1 cellular context compared by ENCODE assay signal in the genomic region with DNA sequence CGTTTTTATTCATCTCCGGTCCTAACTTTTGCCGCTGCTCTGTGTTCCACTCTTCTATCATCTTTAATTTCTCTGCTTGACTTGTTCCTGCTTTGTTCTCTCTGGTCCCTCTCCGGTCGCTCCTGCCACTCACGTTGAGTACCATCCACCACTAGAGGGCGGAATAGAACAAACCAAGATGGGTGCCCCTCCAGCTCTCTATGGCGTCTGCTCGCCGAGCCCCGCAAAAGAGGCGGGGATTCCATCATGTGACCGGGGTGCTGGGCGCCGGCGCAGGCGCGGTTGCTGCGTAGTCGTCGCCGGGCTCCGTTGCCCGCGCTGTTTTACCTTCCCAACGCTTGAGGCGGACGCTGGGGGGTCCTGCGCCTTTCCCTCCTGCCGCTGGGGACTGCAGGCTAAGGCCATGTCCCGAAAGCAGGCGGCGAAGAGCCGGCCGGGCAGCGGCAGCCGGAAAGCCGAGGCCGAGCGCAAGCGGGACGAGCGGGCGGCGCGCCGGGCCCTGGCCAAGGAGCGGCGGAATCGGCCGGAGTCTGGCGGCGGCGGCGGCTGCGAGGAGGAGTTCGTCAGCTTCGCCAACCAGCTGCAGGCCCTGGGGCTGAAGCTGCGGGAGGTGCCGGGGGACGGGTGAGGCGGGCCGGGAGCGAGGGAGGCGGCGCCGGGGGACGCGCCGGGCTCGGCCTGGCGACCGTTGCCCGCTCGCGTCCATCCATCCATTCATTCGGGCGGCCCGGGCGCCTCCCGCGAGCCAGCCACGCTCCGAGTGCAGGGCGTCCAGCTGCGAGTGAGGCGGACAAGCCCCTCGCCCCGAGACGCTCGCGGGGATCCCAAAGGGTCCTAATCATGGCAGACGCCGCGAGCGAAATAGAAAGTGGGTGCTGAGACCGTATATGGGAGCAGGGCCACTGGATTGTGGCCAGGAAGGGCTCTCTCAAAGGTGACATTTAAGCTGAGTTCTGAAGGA.
TF ChIP-seq lines count a peak whose summit lies in the region.

A gene with protein sequence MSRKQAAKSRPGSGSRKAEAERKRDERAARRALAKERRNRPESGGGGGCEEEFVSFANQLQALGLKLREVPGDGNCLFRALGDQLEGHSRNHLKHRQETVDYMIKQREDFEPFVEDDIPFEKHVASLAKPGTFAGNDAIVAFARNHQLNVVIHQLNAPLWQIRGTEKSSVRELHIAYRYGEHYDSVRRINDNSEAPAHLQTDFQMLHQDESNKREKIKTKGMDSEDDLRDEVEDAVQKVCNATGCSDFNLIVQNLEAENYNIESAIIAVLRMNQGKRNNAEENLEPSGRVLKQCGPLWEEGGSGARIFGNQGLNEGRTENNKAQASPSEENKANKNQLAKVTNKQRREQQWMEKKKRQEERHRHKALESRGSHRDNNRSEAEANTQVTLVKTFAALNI (plus strand): TSS at position 285 of the 961 bp plus-strand sequence. CDS start 119 bp downstream, at position 404.

TF ChIP-seq in GM12878, 131 proteins besides CTCF, POLR2A, EP300 and RAD21 (continued from another document and continues in another):
- TF ChIP-seq STAT1 (conservative IDR thresholded peaks at IDR 0.05) (no peak; the same call in 1 of the 2 replicates), BMI1 (IDR thresholded peaks at IDR 0.05; ENCODE audit: borderline replicate concordance) (no peak), CHD4 (IDR thresholded peaks at IDR 0.05) (no peak), KLF5 (IDR thresholded peaks at IDR 0.05; ENCODE audit: partially characterized antibody) (peak; percentile 73), ZNF207 (IDR thresholded peaks at IDR 0.05; ENCODE audit: borderline replicate concordance) (peak; percentile 40; the same call in 1 of the 2 replicates), SMARCA5 (IDR thresholded peaks at IDR 0.05) (peak; percentile 70; the same call in 1 of the 2 replicates), POU2F2 (IDR thresholded peaks at IDR 0.05; ENCODE audit: borderline replicate concordance, low read depth, low read length) (peak; percentile 9; the same call in 1 of the 3 replicates), CREB1 (IDR thresholded peaks at IDR 0.05; ENCODE audit: low read depth) (no peak; the same call in 1 of the 2 replicates), HCFC1 (IDR thresholded peaks at IDR 0.05; ENCODE audit: low read length) (0 out of 2 replicates have a peak, but pooled peaks have one; percentile 35), NBN (IDR thresholded peaks at IDR 0.05) (peak; percentile 18; the same call in 1 of the 2 replicates), SMC3 (IDR thresholded peaks at IDR 0.05; ENCODE audit: borderline replicate concordance, low read length) (peak; percentile 37; the same call in 1 of the 2 replicates), CREM (IDR thresholded peaks at IDR 0.05; ENCODE audit: low read depth) (peak; percentile 63), PML (IDR thresholded peaks at IDR 0.05; ENCODE audit: low read length) (0 out of 2 replicates have a peak, but pooled peaks have one; percentile 27), RB1 (IDR thresholded peaks at IDR 0.05; ENCODE audit: borderline replicate concordance) (peak; percentile 89), BHLHE40 (IDR thresholded peaks at IDR 0.05; ENCODE audit: borderline replicate concordance in 1 of 2, low read depth in 2 of 2, low read length in 1 of 2) (peak in 1 of 2 experiments; percentile 54; a peak in 2 of 4 replicates), RCOR1 (conservative IDR thresholded peaks at IDR 0.05; ENCODE audit: low read depth, low read length) (0 out of 2 replicates have a peak, but pooled peaks have one; percentile 27), TBL1XR1 (IDR thresholded peaks at IDR 0.05; ENCODE audit: low read depth, low read length) (no peak), NR2F1 (conservative IDR thresholded peaks at IDR 0.05) (peak; percentile 49), YY1 (IDR thresholded peaks at IDR 0.05; ENCODE audit: low read depth, low read length) (peak; percentile 96), KDM1A (IDR thresholded peaks at IDR 0.05; ENCODE audit: borderline replicate concordance) (no peak), POLR2AphosphoS2 (IDR thresholded peaks at IDR 0.05; ENCODE audit: low read depth, low read length) (0 out of 2 replicates have a peak, but pooled peaks have one; percentile 33), ZSCAN29 (IDR thresholded peaks at IDR 0.05) (0 out of 2 replicates have a peak, but pooled peaks have one; percentile 8), HDAC6 (IDR thresholded peaks at IDR 0.05; ENCODE audit: unreplicated experiment) (no peak), RUNX3 (IDR thresholded peaks at IDR 0.05; ENCODE audit: low read length) (peak; percentile 34; the same call in 1 of the 2 replicates), STAT3 (IDR thresholded peaks at IDR 0.05; ENCODE audit: low read depth, low read length) (no peak), CHD1 (IDR thresholded peaks at IDR 0.05; ENCODE audit: low read depth, low read length) (0 out of 2 replicates have a peak, but pooled peaks have one; percentile 73), RAD51 (IDR thresholded peaks at IDR 0.05) (peak; percentile 92), TCF3 (IDR thresholded peaks at IDR 0.05; ENCODE audit: borderline replicate concordance, insufficient read depth, low read depth, low read length) (no peak), DPF2 (IDR thresholded peaks at IDR 0.05) (peak; percentile 62; the same call in 1 of the 2 replicates), HDAC2 (IDR thresholded peaks at IDR 0.05) (no peak), HDGF (IDR thresholded peaks at IDR 0.05) (peak; percentile 42), ZZZ3 (IDR thresholded peaks at IDR 0.05; ENCODE audit: control insufficient read depth, insufficient read length, low read depth) (no peak), RELA (IDR thresholded peaks at IDR 0.05; ENCODE audit: borderline replicate concordance, partially characterized antibody) (peak; percentile 59), SP1 (IDR thresholded peaks at IDR 0.05; ENCODE audit: low read depth, low read length) (peak; percentile 25), MXI1 (IDR thresholded peaks at IDR 0.05; ENCODE audit: low read depth, low read length) (peak; percentile 50; the same call in 1 of the 2 replicates), LARP7 (IDR thresholded peaks at IDR 0.05) (peak; percentile 95)
- TF ChIP-seq, protein P1, sequence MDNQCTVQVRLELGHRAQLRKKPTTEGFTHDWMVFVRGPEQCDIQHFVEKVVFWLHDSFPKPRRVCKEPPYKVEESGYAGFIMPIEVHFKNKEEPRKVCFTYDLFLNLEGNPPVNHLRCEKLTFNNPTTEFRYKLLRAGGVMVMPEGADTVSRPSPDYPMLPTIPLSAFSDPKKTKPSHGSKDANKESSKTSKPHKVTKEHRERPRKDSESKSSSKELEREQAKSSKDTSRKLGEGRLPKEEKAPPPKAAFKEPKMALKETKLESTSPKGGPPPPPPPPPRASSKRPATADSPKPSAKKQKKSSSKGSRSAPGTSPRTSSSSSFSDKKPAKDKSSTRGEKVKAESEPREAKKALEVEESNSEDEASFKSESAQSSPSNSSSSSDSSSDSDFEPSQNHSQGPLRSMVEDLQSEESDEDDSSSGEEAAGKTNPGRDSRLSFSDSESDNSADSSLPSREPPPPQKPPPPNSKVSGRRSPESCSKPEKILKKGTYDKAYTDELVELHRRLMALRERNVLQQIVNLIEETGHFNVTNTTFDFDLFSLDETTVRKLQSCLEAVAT (IDR thresholded peaks at IDR 0.05), result 0 out of 2 replicates have a peak, but pooled peaks have one; percentile 35
- TF ChIP-seq, protein P2, sequence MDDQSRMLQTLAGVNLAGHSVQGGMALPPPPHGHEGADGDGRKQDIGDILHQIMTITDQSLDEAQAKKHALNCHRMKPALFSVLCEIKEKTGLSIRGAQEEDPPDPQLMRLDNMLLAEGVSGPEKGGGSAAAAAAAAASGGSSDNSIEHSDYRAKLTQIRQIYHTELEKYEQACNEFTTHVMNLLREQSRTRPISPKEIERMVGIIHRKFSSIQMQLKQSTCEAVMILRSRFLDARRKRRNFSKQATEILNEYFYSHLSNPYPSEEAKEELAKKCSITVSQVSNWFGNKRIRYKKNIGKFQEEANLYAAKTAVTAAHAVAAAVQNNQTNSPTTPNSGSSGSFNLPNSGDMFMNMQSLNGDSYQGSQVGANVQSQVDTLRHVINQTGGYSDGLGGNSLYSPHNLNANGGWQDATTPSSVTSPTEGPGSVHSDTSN (IDR thresholded peaks at IDR 0.05; ENCODE audit: insufficient replicate concordance, low read depth, low read length), result peak; percentile 89
- TF ChIP-seq, protein P3, sequence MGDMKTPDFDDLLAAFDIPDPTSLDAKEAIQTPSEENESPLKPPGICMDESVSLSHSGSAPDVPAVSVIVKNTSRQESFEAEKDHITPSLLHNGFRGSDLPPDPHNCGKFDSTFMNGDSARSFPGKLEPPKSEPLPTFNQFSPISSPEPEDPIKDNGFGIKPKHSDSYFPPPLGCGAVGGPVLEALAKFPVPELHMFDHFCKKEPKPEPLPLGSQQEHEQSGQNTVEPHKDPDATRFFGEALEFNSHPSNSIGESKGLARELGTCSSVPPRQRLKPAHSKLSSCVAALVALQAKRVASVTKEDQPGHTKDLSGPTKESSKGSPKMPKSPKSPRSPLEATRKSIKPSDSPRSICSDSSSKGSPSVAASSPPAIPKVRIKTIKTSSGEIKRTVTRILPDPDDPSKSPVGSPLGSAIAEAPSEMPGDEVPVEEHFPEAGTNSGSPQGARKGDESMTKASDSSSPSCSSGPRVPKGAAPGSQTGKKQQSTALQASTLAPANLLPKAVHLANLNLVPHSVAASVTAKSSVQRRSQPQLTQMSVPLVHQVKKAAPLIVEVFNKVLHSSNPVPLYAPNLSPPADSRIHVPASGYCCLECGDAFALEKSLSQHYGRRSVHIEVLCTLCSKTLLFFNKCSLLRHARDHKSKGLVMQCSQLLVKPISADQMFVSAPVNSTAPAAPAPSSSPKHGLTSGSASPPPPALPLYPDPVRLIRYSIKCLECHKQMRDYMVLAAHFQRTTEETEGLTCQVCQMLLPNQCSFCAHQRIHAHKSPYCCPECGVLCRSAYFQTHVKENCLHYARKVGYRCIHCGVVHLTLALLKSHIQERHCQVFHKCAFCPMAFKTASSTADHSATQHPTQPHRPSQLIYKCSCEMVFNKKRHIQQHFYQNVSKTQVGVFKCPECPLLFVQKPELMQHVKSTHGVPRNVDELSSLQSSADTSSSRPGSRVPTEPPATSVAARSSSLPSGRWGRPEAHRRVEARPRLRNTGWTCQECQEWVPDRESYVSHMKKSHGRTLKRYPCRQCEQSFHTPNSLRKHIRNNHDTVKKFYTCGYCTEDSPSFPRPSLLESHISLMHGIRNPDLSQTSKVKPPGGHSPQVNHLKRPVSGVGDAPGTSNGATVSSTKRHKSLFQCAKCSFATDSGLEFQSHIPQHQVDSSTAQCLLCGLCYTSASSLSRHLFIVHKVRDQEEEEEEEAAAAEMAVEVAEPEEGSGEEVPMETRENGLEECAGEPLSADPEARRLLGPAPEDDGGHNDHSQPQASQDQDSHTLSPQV (IDR thresholded peaks at IDR 0.05), result 0 out of 2 replicates have a peak, but pooled peaks have one; percentile 15
- TF ChIP-seq, protein P4, sequence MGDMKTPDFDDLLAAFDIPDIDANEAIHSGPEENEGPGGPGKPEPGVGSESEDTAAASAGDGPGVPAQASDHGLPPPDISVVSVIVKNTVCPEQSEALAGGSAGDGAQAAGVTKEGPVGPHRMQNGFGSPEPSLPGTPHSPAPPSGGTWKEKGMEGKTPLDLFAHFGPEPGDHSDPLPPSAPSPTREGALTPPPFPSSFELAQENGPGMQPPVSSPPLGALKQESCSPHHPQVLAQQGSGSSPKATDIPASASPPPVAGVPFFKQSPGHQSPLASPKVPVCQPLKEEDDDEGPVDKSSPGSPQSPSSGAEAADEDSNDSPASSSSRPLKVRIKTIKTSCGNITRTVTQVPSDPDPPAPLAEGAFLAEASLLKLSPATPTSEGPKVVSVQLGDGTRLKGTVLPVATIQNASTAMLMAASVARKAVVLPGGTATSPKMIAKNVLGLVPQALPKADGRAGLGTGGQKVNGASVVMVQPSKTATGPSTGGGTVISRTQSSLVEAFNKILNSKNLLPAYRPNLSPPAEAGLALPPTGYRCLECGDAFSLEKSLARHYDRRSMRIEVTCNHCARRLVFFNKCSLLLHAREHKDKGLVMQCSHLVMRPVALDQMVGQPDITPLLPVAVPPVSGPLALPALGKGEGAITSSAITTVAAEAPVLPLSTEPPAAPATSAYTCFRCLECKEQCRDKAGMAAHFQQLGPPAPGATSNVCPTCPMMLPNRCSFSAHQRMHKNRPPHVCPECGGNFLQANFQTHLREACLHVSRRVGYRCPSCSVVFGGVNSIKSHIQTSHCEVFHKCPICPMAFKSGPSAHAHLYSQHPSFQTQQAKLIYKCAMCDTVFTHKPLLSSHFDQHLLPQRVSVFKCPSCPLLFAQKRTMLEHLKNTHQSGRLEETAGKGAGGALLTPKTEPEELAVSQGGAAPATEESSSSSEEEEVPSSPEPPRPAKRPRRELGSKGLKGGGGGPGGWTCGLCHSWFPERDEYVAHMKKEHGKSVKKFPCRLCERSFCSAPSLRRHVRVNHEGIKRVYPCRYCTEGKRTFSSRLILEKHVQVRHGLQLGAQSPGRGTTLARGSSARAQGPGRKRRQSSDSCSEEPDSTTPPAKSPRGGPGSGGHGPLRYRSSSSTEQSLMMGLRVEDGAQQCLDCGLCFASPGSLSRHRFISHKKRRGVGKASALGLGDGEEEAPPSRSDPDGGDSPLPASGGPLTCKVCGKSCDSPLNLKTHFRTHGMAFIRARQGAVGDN (IDR thresholded peaks at IDR 0.05), result peak; percentile 72
- TF ChIP-seq, protein P5, sequence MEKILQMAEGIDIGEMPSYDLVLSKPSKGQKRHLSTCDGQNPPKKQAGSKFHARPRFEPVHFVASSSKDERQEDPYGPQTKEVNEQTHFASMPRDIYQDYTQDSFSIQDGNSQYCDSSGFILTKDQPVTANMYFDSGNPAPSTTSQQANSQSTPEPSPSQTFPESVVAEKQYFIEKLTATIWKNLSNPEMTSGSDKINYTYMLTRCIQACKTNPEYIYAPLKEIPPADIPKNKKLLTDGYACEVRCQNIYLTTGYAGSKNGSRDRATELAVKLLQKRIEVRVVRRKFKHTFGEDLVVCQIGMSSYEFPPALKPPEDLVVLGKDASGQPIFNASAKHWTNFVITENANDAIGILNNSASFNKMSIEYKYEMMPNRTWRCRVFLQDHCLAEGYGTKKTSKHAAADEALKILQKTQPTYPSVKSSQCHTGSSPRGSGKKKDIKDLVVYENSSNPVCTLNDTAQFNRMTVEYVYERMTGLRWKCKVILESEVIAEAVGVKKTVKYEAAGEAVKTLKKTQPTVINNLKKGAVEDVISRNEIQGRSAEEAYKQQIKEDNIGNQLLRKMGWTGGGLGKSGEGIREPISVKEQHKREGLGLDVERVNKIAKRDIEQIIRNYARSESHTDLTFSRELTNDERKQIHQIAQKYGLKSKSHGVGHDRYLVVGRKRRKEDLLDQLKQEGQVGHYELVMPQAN (conservative IDR thresholded peaks at IDR 0.05), result peak; percentile 88
- TF ChIP-seq, protein P6, sequence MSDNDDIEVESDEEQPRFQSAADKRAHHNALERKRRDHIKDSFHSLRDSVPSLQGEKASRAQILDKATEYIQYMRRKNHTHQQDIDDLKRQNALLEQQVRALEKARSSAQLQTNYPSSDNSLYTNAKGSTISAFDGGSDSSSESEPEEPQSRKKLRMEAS (IDR thresholded peaks at IDR 0.05; ENCODE audit: low read depth, low read length), result peak; percentile 77
- TF ChIP-seq, protein P7, sequence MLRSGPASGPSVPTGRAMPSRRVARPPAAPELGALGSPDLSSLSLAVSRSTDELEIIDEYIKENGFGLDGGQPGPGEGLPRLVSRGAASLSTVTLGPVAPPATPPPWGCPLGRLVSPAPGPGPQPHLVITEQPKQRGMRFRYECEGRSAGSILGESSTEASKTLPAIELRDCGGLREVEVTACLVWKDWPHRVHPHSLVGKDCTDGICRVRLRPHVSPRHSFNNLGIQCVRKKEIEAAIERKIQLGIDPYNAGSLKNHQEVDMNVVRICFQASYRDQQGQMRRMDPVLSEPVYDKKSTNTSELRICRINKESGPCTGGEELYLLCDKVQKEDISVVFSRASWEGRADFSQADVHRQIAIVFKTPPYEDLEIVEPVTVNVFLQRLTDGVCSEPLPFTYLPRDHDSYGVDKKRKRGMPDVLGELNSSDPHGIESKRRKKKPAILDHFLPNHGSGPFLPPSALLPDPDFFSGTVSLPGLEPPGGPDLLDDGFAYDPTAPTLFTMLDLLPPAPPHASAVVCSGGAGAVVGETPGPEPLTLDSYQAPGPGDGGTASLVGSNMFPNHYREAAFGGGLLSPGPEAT (IDR thresholded peaks at IDR 0.05; ENCODE audit: low read depth), result 0 out of 2 replicates have a peak, but pooled peaks have one; percentile 19
